9 cellular contexts compared by ENCODE assay signal in the genomic region with DNA sequence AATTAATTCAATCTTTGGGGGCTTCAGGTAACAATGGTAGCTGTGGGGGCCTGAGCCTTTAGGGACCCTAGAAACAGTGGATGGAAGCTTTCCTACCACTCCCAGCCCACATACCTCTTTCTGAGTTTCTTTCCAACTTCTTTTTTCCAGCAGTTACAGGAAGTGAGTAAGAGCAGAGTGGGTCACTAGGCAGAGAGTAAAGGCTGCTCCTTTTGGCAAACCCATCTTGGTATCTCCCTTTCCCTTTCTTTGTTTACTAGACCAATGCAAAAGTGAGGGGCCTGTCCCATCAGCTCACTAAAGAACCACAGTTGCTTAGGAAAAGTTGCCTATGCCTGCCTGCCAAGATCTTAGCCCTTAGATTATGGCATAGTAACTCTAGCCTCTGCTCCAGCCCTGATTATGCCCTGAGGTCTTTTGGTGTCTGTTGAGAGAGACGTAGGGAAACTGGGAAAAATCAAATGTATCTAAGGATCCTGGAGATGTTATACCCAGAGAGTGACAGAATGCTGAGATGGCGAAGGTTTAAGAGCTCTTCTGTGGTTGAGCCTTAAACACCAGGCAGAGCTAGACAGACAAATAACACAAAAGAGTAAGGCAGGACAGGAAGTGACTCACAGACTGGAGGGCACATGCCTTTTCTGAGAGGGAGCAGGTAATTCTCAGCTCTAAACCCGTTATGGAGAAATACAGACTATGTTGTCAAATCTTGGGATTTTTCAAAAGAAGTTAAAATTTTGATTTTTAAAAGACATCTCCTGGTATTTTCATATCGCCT. TPM values are rescaled to one million over a fixed set of nuclear protein-coding genes. Genes with fewer than 3 reads are reported as not detected.
A peak's percentile ranks its signal among the peaks of the same experiment; 100 is the strongest.
DNase-seq lines count a peak whose midpoint lies in the region; ATAC-seq, FAIRE-seq and TF ChIP-seq lines count a peak whose summit lies in the region.
"Had no signal": no experiment of that assay in that cellular context is flagged by ENCODE, and none has a peak within 500 bp of the region (broad histone marks: within the 10 kb centered on the region; RNA-seq: fewer than 3 reads in every experiment).

No MANE protein-coding gene starts in this region.

- H3K4me1 Mint-ChIP-seq in MCF 10A (ENCODE audit: insufficient read depth, unreplicated experiment) = peaks cover 12% of the 10 kb centered on the region

- no peak for ATAC-seq in HG03139 (IDR thresholded peaks at IDR 0.05; ENCODE audit: unreplicated experiment)

- CTCF ChIA-PET in MCF 10A (lab: Yijun Ruan, JAX) = interaction anchor here (0.6 to 1.7 kb wide), 10 partner anchors 17 to 850 kb away, joined by 3 to 7 read pairs (median 4); no protein-coding TSS in a partner anchor

- no peak for TF ChIP-seq POLR2A in breast epithelium (IDR thresholded peaks at IDR 0.05)

- no peaks in the 10 kb centered on the region for H3K27me3 Mint-ChIP-seq in MCF 10A (ENCODE audit: insufficient read depth, unreplicated experiment)

- peaks cover 0 to 21% of the 10 kb centered on the region in 2 donors for H3K27me3 ChIP-seq in breast epithelium
- H3K27me3 ChIP-seq in dorsolateral prefrontal cortex = peaks cover 0 to under 1% (median 0%) of the 10 kb centered on the region in 45 donors

- H3K4me1 ChIP-seq in breast epithelium = no peaks in the 10 kb centered on the region

- POLR2A ChIA-PET in MCF 10A (lab: Yijun Ruan, JAX) = interaction anchor here (0.5 to 1.9 kb wide), 18 partner anchors 8 to 390 kb away, joined by 3 to 15 read pairs (median 4); a partner anchor contains a TSS

- TF ChIP-seq CTCF in MCF 10A (IDR thresholded peaks at IDR 0.05; ENCODE audit: unreplicated experiment) (no peak), breast epithelium (IDR thresholded peaks at IDR 0.05) (no peak), epithelial cell of esophagus (IDR thresholded peaks at IDR 0.05; ENCODE audit: insufficient read depth, low read depth, low read length, missing control alignments) (no peak), dorsolateral prefrontal cortex (IDR thresholded peaks at IDR 0.05 in 54 of 56, conservative IDR thresholded peaks at IDR 0.05 in 2 of 56; ENCODE audit: low read depth in 1 of 56, partially characterized antibody in 56 of 56) (no peak)

- no peaks in the 10 kb centered on the region for H3K36me3 ChIP-seq in breast epithelium

- H3K4me3 Mint-ChIP-seq in MCF 10A (ENCODE audit: unreplicated experiment) = peak overlapping the region; percentile 25

- intact Hi-C loops in MCF 10A (cut with micrococcal nuclease) = no loop called here
- intact Hi-C loops in breast epithelium (cut with DNase I; ENCODE audit: low total_unique reads) = no loop called here
- intact Hi-C loops in dorsolateral prefrontal cortex (cut with DNase I) = no loop called here

- TSS peak; percentile 95 for BruUV-seq in MCF 10A (replicated peaks; lab: Mats Ljungman, UMichigan)

- H3K36me3 Mint-ChIP-seq in MCF 10A (ENCODE audit: insufficient read depth, unreplicated experiment) = no peaks in the 10 kb centered on the region

- peak; percentile 74 for FAIRE-seq in RCC 7860 (lab: Jason Lieb, UNC)
- FAIRE-seq in urothelium cell line (lab: Jason Lieb, UNC) = peak; percentile 61

- H3K9me3 ChIP-seq in breast epithelium = no peaks in the 10 kb centered on the region

- H3K27ac ChIP-seq in breast epithelium (no peak overlapping the region), dorsolateral prefrontal cortex (peak overlapping the region in 10 of 59 donors; percentile 7 to 88 (median 21))

- DNase-seq in MCF 10A (ENCODE audit: unreplicated experiment) (peak; percentile 86), breast epithelium (ENCODE audit: low spot score in 2 of 2) (no peak), RCC 7860 (ENCODE audit: low spot score) (peak; percentile 59), epithelial cell of esophagus (ENCODE audit: low read depth) (peak; percentile 87), urothelium cell line (ENCODE audit: low spot score) (peak; percentile 81), cortex of kidney (lab: John Stamatoyannopoulos, UW) (no peak), dorsolateral prefrontal cortex (no peak)
- DNase-seq: GF-D8 had no signal

- H3K9me3 Mint-ChIP-seq in MCF 10A (ENCODE audit: unreplicated experiment) = peaks cover 11% of the 10 kb centered on the region

- H3K4me3 ChIP-seq in breast epithelium (no peak overlapping the region), epithelial cell of esophagus (ENCODE audit: low read length) (no peak overlapping the region), dorsolateral prefrontal cortex (no peak overlapping the region)

- H3K27ac Mint-ChIP-seq in MCF 10A (ENCODE audit: low read depth, unreplicated experiment) = peak overlapping the region; percentile 71

RNA-seq across cellular contexts. Expression of a gene that starts 7.7 kb away (rescaled TPM):
- total RNA-seq in MCF 10A (2022) = 9.3 and 10.0 TPM in 2 replicates
- total RNA-seq in breast epithelium = not detected
- total RNA-seq in dorsolateral prefrontal cortex = 100 to 1,000 TPM in 57 of 120 experiments, 10 to 100 TPM in 63; 21.2 to 191 (median 99.8) TPM

RNA-seq across cellular contexts. Expression of a gene that starts 31.3 kb away (rescaled TPM):
- total RNA-seq in MCF 10A (2022) (31.0 and 44.9 TPM in 2 replicates), breast epithelium (10 to 100 TPM; 10.1 to 13.4 (median 11.1) TPM), dorsolateral prefrontal cortex (10 to 100 TPM in 98 of 120 experiments, 1 to 10 TPM in 22; 5.5 to 20.4 (median 12.4) TPM)

RNA-seq across cellular contexts. Expression of a gene that starts 31.4 kb away (rescaled TPM):
- total RNA-seq in MCF 10A (2022) (8.0 and 12.4 TPM in 2 replicates), breast epithelium (1 to 10 TPM; 5.9 to 9.7 (median 6.7) TPM), dorsolateral prefrontal cortex (1 to 10 TPM; 2.2 to 8.2 (median 5.0) TPM)

Comparison
In these comparisons a context has a peak if more than half of its experiments do, and no peak if none do; other contexts are left out.
1. DNase-seq: peak in MCF 10A (single experiment), RCC 7860 (single experiment), epithelial cell of esophagus (single experiment) and urothelium cell line (single experiment); none in breast epithelium (0 of 2), cortex of kidney (single experiment) and dorsolateral prefrontal cortex (0 of 10).
2. RNA of a gene that starts 7.7 kb away (total RNA-seq): 21.2 to 191 TPM in dorsolateral prefrontal cortex and 9.3 to 10.0 TPM in MCF 10A; not detected in breast epithelium; every median in the first group is over 10 times any median in the second.